Comparison of ENCODE assay signal across 1 cellular context in the genomic region with DNA sequence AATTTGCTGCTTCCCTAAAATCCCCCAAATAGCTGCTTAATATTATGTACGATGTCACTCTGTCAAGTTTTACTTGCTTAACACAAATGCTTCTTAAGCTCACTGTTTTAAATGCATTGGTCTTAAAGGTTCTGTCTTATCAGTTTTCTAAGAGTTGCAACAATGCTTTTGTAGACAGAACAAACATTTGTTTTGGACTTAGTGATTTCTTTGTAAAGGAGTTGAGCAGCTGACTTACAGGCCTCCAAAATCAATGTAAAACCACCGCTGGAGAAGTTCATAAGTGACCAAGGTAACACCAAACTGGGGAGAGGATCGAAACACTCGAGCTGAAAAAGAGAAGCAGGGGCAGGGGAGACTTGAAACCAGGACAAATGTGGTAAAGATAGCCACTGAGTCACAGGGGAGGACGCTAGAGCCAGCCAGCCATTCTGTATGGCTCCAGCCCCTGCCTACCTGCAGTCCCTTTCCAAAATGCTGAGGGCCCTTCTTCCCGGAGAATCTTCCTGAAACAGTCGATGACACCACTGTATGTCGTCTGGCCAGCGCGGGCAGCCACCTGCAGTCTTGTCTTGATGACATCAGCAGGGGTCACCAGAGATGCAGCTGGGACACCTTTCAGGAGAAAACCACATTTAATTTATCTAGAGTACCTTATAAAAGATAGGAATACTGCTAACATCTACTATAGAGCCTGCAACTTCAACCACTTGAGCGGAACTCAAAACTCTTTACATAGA.
TF ChIP-seq lines count a peak whose summit lies in the region.

No MANE protein-coding gene starts in this region.

TF ChIP-seq in HepG2, 621 proteins besides CTCF, POLR2A, EP300 and RAD21 (continued from another document and continues in another):
- TF ChIP-seq ZHX2 (IDR thresholded peaks at IDR 0.05; ENCODE audit: low read depth) (no peak), ZHX2 (CRISPR knock-in tag; IDR thresholded peaks at IDR 0.05; ENCODE audit: borderline replicate concordance) (no peak), ZFAT (CRISPR knock-in tag; conservative IDR thresholded peaks at IDR 0.05) (no peak), MTF2 (CRISPR knock-in tag; IDR thresholded peaks at IDR 0.05; ENCODE audit: borderline replicate concordance) (no peak), ZNF3 (CRISPR knock-in tag; IDR thresholded peaks at IDR 0.05) (no peak), ATF4 (CRISPR knock-in tag; IDR thresholded peaks at IDR 0.05) (no peak), CREB1 (IDR thresholded peaks at IDR 0.05) (peak; percentile 48; the same call in 1 of the 2 replicates), CREB1 (CRISPR knock-in tag; IDR thresholded peaks at IDR 0.05) (no peak), BHLHE40 (IDR thresholded peaks at IDR 0.05; ENCODE audit: low read length) (no peak), GLI4 (CRISPR knock-in tag; IDR thresholded peaks at IDR 0.05; ENCODE audit: borderline replicate concordance) (no peak), RBAK (CRISPR knock-in tag; IDR thresholded peaks at IDR 0.05) (no peak), STAG1 (CRISPR knock-in tag; IDR thresholded peaks at IDR 0.05) (0 out of 2 replicates have a peak, but pooled peaks have one; percentile 25), THAP8 (CRISPR knock-in tag; IDR thresholded peaks at IDR 0.05; ENCODE audit: borderline replicate concordance) (no peak), ZNF7 (CRISPR knock-in tag; IDR thresholded peaks at IDR 0.05) (no peak), ZNF382 (CRISPR knock-in tag; IDR thresholded peaks at IDR 0.05; ENCODE audit: borderline replicate concordance) (no peak), ZBTB20 (CRISPR knock-in tag; IDR thresholded peaks at IDR 0.05; ENCODE audit: borderline replicate concordance, low read depth) (no peak), RFX3 (CRISPR knock-in tag; IDR thresholded peaks at IDR 0.05) (no peak), ESRRA (CRISPR knock-in tag; IDR thresholded peaks at IDR 0.05; ENCODE audit: low read depth) (no peak), FOXA1 (IDR thresholded peaks at IDR 0.05) (no peak), FOXA1 (CRISPR knock-in tag; IDR thresholded peaks at IDR 0.05) (no peak), ETS1 (CRISPR knock-in tag; IDR thresholded peaks at IDR 0.05) (no peak), KLF6 (CRISPR knock-in tag; IDR thresholded peaks at IDR 0.05) (no peak), ZNF251 (CRISPR knock-in tag; IDR thresholded peaks at IDR 0.05) (no peak), TAF1 (CRISPR knock-in tag; IDR thresholded peaks at IDR 0.05) (no peak), ZBTB8A (CRISPR knock-in tag; IDR thresholded peaks at IDR 0.05; ENCODE audit: borderline replicate concordance, low read depth) (no peak), ERF (CRISPR knock-in tag; IDR thresholded peaks at IDR 0.05) (no peak), ZNF773 (CRISPR knock-in tag; IDR thresholded peaks at IDR 0.05; ENCODE audit: borderline replicate concordance) (no peak), MIXL1 (CRISPR knock-in tag; IDR thresholded peaks at IDR 0.05) (no peak), POGZ (CRISPR knock-in tag; IDR thresholded peaks at IDR 0.05) (0 out of 2 replicates have a peak, but pooled peaks have one; percentile 41), RBFOX2 (IDR thresholded peaks at IDR 0.05; ENCODE audit: low read depth, low read length) (no peak), ATF3 (CRISPR knock-in tag; IDR thresholded peaks at IDR 0.05) (no peak), ZNF609 (CRISPR knock-in tag; IDR thresholded peaks at IDR 0.05; ENCODE audit: borderline replicate concordance) (no peak), REL (CRISPR knock-in tag; conservative IDR thresholded peaks at IDR 0.05) (no peak), SIN3A (IDR thresholded peaks at IDR 0.05; ENCODE audit: borderline replicate concordance, low read depth, low read length) (no peak), ZNF776 (CRISPR knock-in tag; IDR thresholded peaks at IDR 0.05) (no peak), SP140L (CRISPR knock-in tag; IDR thresholded peaks at IDR 0.05; ENCODE audit: borderline replicate concordance) (no peak), JUND (CRISPR knock-in tag; IDR thresholded peaks at IDR 0.05) (no peak)
- TF ChIP-seq, protein P1, sequence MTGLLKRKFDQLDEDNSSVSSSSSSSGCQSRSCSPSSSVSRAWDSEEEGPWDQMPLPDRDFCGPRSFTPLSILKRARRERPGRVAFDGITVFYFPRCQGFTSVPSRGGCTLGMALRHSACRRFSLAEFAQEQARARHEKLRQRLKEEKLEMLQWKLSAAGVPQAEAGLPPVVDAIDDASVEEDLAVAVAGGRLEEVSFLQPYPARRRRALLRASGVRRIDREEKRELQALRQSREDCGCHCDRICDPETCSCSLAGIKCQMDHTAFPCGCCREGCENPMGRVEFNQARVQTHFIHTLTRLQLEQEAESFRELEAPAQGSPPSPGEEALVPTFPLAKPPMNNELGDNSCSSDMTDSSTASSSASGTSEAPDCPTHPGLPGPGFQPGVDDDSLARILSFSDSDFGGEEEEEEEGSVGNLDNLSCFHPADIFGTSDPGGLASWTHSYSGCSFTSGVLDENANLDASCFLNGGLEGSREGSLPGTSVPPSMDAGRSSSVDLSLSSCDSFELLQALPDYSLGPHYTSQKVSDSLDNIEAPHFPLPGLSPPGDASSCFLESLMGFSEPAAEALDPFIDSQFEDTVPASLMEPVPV (CRISPR knock-in tag; IDR thresholded peaks at IDR 0.05) = no peak
- TF ChIP-seq, protein P2, sequence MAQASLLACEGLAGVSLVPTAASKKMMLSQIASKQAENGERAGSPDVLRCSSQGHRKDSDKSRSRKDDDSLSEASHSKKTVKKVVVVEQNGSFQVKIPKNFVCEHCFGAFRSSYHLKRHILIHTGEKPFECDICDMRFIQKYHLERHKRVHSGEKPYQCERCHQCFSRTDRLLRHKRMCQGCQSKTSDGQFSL (CRISPR knock-in tag; IDR thresholded peaks at IDR 0.05) = no peak
- TF ChIP-seq, protein P3, sequence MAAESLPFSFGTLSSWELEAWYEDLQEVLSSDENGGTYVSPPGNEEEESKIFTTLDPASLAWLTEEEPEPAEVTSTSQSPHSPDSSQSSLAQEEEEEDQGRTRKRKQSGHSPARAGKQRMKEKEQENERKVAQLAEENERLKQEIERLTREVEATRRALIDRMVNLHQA (CRISPR knock-in tag; IDR thresholded peaks at IDR 0.05) = no peak
- TF ChIP-seq, protein P4, sequence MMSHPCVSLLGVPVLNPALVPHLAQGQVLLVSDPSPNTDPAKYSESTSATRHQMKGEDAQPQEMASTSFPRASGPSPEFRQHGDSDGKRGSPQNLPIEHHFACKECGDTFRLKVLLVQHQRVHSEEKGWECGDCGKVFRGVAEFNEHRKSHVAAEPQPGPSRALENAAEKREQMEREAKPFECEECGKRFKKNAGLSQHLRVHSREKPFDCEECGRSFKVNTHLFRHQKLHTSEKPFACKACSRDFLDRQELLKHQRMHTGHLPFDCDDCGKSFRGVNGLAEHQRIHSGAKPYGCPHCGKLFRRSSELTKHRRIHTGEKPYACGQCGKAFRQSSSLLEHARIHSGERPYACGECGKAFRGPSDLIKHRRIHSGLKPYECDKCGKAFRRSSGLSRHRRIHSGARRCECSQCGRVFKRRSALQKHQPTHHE (CRISPR knock-in tag; IDR thresholded peaks at IDR 0.05; ENCODE audit: borderline replicate concordance) = no peak
- TF ChIP-seq, protein P5, sequence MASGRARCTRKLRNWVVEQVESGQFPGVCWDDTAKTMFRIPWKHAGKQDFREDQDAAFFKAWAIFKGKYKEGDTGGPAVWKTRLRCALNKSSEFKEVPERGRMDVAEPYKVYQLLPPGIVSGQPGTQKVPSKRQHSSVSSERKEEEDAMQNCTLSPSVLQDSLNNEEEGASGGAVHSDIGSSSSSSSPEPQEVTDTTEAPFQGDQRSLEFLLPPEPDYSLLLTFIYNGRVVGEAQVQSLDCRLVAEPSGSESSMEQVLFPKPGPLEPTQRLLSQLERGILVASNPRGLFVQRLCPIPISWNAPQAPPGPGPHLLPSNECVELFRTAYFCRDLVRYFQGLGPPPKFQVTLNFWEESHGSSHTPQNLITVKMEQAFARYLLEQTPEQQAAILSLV (CRISPR knock-in tag; IDR thresholded peaks at IDR 0.05; ENCODE audit: borderline replicate concordance) = no peak
